18 cellular contexts compared by ENCODE assay signal in genomic region chrX:121851033-121851432, GRCh38.
DNase-seq lines count a peak whose midpoint lies in the region; ATAC-seq and TF ChIP-seq lines count a peak whose summit lies in the region.
"Had no signal": no experiment of that assay in that cellular context is flagged by ENCODE, and none has a peak within 500 bp of the region (broad histone marks: within the 10 kb centered on the region; RNA-seq: fewer than 3 reads in every experiment).

No MANE protein-coding gene starts in this region.

- no peak overlapping the region for H3K4me3 ChIP-seq in foreskin fibroblast (ENCODE audit: low read depth in 1 of 2, low read length in 2 of 2)
- H3K4me3 ChIP-seq: heart left ventricle, spleen had no signal

- no peak for TF ChIP-seq CTCF in foreskin fibroblast (IDR thresholded peaks at IDR 0.05; ENCODE audit: low read depth, low read length)

- ATAC-seq in HG03108 (IDR thresholded peaks at IDR 0.05; ENCODE audit: unreplicated experiment): no peak
- ATAC-seq: activated CD8-positive, alpha-beta memory T cell treated with anti-CD3 and anti-CD28 coated beads, Interleukin-2, amount 10 ng/mL, durations not matched to agents 7 days and 5 days; heart left ventricle had no signal

- DNase-seq in DMS153 treated with DMSO at 0.1 percent for 48 hours (lab: John Stamatoyannopoulos, UW; ENCODE audit: unreplicated experiment): peak; percentile 61
- peak; percentile 3 for DNase-seq in LHCN-M2 (ENCODE audit: low read depth)
- DNase-seq in astrocyte of the hippocampus (ENCODE audit: low read depth, low spot score): peak; percentile 7
- peak; percentile 44 to 74 for DNase-seq in foreskin fibroblast
- DNase-seq in activated T-cell treated with anti-CD3 and anti-CD28 coated beads, Interleukin-2, amount 50 U/mL, for 48 hours: no peak
- DNase-seq in NCI-H526 treated with DMSO at 0.1 percent for 48 hours (lab: John Stamatoyannopoulos, UW): no peak
- DNase-seq: activated CD4-positive, alpha-beta T cell treated with anti-CD3 and anti-CD28 coated beads for 1 hour; activated CD8-positive, alpha-beta memory T cell treated with anti-CD3 and anti-CD28 coated beads, Interleukin-2, amount 10 ng/mL, durations not matched to agents 7 days and 5 days; activated gamma-delta T cell; AML-193; aorta; Caco-2; heart left ventricle; IMR-90; NCI-H1092 treated with DMSO at 0.1 percent for 48 hours; SHP77 treated with DMSO at 0.1 percent for 48 hours; spleen had no signal

Comparison
In these comparisons a context has a peak if more than half of its experiments do, and no peak if none do; other contexts are left out.
1. DNase-seq: peak in DMS153 treated with DMSO at 0.1 percent for 48 hours (single experiment), LHCN-M2 (single experiment), astrocyte of the hippocampus (single experiment) and foreskin fibroblast (2 of 2); none in activated T-cell treated with anti-CD3 and anti-CD28 coated beads, Interleukin-2, amount 50 U/mL, for 48 hours (0 of 2) and NCI-H526 treated with DMSO at 0.1 percent for 48 hours (single experiment).